In the genomic region with DNA sequence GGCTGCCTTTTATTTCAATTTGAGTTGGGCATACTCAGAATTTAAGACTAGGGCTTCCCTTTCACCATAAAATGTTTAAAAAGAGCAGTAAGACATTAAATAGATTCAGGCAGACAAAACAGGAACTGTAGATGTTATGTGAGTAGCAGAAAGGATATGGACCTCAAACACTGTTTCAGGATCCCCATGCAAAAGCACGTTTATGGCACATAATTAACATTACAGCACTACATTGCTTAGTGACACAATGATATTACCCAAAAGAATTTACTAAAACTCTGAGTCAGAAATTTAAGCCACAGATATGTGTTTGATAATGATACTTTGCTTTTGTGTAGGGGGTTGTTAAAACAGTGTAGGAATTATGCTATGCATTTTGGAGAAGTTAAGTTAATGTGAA, we compare ENCODE assay signal across 2 cellular contexts.
A peak's percentile ranks its signal among the peaks of the same experiment; 100 is the strongest.
TF ChIP-seq lines count a peak whose summit lies in the region.

No MANE protein-coding gene starts in this region.

TF ChIP-seq in SK-N-SH, 30 proteins besides CTCF, POLR2A, EP300 and RAD21:
- TF ChIP-seq FOSL2 (IDR thresholded peaks at IDR 0.05; ENCODE audit: borderline replicate concordance, low read depth) (peak; percentile 27; the same call in 1 of the 2 replicates), TCF12 (IDR thresholded peaks at IDR 0.05) (0 out of 2 replicates have a peak, but pooled peaks have one; percentile 17), SIN3A (IDR thresholded peaks at IDR 0.05; ENCODE audit: borderline replicate concordance, low read depth, low read length) (no peak), JUND (IDR thresholded peaks at IDR 0.05) (peak; percentile 32; the same call in 1 of the 2 replicates)

TF ChIP-seq in SK-N-SH treated with all-trans-retinoic acid at 6 μM for 48 hours, 23 proteins besides CTCF, POLR2A, EP300 and RAD21:
- TF ChIP-seq RARB (CRISPR knock-in tag; IDR thresholded peaks at IDR 0.05), result no peak
- no peak for TF ChIP-seq ISL1 (CRISPR knock-in tag; IDR thresholded peaks at IDR 0.05)
- TF ChIP-seq CSDC2 (CRISPR knock-in tag; IDR thresholded peaks at IDR 0.05), result no peak
- no peak for TF ChIP-seq OSR1 (CRISPR knock-in tag; IDR thresholded peaks at IDR 0.05)
- no peak for TF ChIP-seq ZNF8 (CRISPR knock-in tag; IDR thresholded peaks at IDR 0.05)
- no peak for TF ChIP-seq ZNF70 (CRISPR knock-in tag; IDR thresholded peaks at IDR 0.05)
- no peak for TF ChIP-seq TCF4 (CRISPR knock-in tag; IDR thresholded peaks at IDR 0.05; ENCODE audit: borderline replicate concordance)
- TF ChIP-seq, protein P1, sequence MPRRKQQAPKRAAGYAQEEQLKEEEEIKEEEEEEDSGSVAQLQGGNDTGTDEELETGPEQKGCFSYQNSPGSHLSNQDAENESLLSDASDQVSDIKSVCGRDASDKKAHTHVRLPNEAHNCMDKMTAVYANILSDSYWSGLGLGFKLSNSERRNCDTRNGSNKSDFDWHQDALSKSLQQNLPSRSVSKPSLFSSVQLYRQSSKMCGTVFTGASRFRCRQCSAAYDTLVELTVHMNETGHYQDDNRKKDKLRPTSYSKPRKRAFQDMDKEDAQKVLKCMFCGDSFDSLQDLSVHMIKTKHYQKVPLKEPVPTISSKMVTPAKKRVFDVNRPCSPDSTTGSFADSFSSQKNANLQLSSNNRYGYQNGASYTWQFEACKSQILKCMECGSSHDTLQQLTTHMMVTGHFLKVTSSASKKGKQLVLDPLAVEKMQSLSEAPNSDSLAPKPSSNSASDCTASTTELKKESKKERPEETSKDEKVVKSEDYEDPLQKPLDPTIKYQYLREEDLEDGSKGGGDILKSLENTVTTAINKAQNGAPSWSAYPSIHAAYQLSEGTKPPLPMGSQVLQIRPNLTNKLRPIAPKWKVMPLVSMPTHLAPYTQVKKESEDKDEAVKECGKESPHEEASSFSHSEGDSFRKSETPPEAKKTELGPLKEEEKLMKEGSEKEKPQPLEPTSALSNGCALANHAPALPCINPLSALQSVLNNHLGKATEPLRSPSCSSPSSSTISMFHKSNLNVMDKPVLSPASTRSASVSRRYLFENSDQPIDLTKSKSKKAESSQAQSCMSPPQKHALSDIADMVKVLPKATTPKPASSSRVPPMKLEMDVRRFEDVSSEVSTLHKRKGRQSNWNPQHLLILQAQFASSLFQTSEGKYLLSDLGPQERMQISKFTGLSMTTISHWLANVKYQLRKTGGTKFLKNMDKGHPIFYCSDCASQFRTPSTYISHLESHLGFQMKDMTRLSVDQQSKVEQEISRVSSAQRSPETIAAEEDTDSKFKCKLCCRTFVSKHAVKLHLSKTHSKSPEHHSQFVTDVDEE (CRISPR knock-in tag; IDR thresholded peaks at IDR 0.05), result no peak
- no peak for TF ChIP-seq GLIS3 (CRISPR knock-in tag; IDR thresholded peaks at IDR 0.05)
- no peak for TF ChIP-seq ZC3H10 (CRISPR knock-in tag; IDR thresholded peaks at IDR 0.05)
- TF ChIP-seq ZFP30 (CRISPR knock-in tag; IDR thresholded peaks at IDR 0.05), result no peak
- TF ChIP-seq SNAI2 (CRISPR knock-in tag; IDR thresholded peaks at IDR 0.05), result no peak
- TF ChIP-seq, protein P2, sequence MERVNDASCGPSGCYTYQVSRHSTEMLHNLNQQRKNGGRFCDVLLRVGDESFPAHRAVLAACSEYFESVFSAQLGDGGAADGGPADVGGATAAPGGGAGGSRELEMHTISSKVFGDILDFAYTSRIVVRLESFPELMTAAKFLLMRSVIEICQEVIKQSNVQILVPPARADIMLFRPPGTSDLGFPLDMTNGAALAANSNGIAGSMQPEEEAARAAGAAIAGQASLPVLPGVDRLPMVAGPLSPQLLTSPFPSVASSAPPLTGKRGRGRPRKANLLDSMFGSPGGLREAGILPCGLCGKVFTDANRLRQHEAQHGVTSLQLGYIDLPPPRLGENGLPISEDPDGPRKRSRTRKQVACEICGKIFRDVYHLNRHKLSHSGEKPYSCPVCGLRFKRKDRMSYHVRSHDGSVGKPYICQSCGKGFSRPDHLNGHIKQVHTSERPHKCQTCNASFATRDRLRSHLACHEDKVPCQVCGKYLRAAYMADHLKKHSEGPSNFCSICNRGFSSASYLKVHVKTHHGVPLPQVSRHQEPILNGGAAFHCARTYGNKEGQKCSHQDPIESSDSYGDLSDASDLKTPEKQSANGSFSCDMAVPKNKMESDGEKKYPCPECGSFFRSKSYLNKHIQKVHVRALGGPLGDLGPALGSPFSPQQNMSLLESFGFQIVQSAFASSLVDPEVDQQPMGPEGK (CRISPR knock-in tag; IDR thresholded peaks at IDR 0.05; ENCODE audit: borderline replicate concordance), result no peak
